ENCODE assay signal across 31 cellular contexts in the genomic region with DNA sequence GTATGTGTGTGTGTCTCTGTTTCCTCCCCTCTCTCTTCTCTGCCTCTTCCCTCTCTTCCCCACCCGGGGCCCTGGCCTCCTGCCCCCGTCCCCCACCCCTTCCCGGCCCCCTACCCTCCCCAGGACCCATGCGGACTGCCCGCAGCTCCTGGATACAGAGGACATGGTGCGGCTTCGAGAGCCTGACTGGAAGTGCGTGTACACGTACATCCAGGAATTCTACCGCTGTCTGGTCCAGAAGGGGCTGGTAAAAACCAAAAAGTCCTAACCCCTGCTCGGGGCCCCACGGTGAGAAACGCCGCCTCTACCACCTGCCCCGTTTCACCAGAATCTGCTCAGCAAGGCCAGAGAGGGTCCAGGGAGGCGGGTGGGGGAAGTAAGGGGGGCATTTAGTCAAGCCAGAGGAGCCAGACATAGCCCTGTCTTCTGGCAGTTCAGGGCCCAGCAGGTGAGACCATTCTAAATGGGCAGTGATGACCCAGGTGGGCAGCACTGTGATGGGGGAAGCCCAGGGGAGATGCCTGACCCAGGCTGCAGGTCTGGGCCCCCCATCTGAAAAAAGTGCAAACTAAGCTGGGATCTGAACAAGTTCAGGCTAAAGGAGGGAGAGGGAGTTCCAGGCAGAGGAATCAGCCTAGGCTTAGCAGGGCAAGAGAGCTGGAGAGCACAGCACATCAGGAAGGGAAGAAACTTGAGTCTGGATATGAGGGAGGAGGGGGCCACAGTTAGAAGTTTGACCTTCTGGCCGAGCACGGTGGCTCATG. TPM values are rescaled to one million over a fixed set of nuclear protein-coding genes. Genes with fewer than 3 reads are reported as not detected.
DNase-seq lines count a peak whose midpoint lies in the region; ATAC-seq and TF ChIP-seq lines count a peak whose summit lies in the region.
"Had no signal": no experiment of that assay in that cellular context is flagged by ENCODE, and none has a peak within 500 bp of the region (broad histone marks: within the 10 kb centered on the region; RNA-seq: fewer than 3 reads in every experiment).

No MANE protein-coding gene starts in this region.

- peaks cover 23% of the 10 kb centered on the region for H3K4me1 Mint-ChIP-seq in WTC11
- H3K4me1 Mint-ChIP-seq in activated CD4-positive, alpha-beta memory T cell treated with anti-CD3 and anti-CD28 coated beads for 36 hours (ENCODE audit: low read depth), result peaks cover 4% of the 10 kb centered on the region

- H3K27me3 ChIP-seq in gastroesophageal sphincter (no peaks in the 10 kb centered on the region), skeletal muscle tissue (ENCODE audit: control insufficient read depth in 3 of 3, insufficient read depth in 3 of 3, low read length in 3 of 3) (no peaks in the 10 kb centered on the region)
- H3K27me3 ChIP-seq: BLaER1, Peyer's patch, SJSA1 had no signal

- peaks cover 25% of the 10 kb centered on the region for H3K27me3 Mint-ChIP-seq in WTC11 (ENCODE audit: low read depth)
- no peaks in the 10 kb centered on the region for H3K27me3 Mint-ChIP-seq in activated CD4-positive, alpha-beta memory T cell treated with anti-CD3 and anti-CD28 coated beads for 36 hours
- H3K27me3 Mint-ChIP-seq: activated naive CD4-positive, alpha-beta T cell treated with anti-CD3 and anti-CD28 coated beads, Interleukin-2, amount 50 U/mL, for 24 hours; naive thymus-derived CD8-positive, alpha-beta T cell; T-cell had no signal

- TF ChIP-seq CTCF in 22Rv1 (IDR thresholded peaks at IDR 0.05), result no peak
- TF ChIP-seq CTCF in WTC11 (IDR thresholded peaks at IDR 0.05), result no peak
- TF ChIP-seq CTCF in gastroesophageal sphincter (IDR thresholded peaks at IDR 0.05), result no peak

- CTCF ChIA-PET in WTC11 (lab: Charles Lee), result interaction anchor here (9.1 kb wide), 1 partner anchor 12 kb away, joined by 363 read pairs; a partner anchor contains a TSS
- CTCF ChIA-PET in activated CD4-positive, alpha-beta memory T cell treated with anti-CD3 and anti-CD28 coated beads for 36 hours (lab: Charles Lee), result interaction anchor here (5.0 kb wide), 1 partner anchor 16 kb away, joined by 27 read pairs; no protein-coding TSS in a partner anchor

- H3K9ac ChIP-seq in skeletal muscle tissue (ENCODE audit: low read depth in 1 of 3, low read length in 3 of 3), result no peak overlapping the region
- H3K9ac ChIP-seq: BLaER1 had no signal

- no peak for ATAC-seq in WTC11
- ATAC-seq in gastroesophageal sphincter, result no peak
- ATAC-seq in GM19023 (IDR thresholded peaks at IDR 0.05; ENCODE audit: unreplicated experiment), result no peak
- ATAC-seq in GM18502 (IDR thresholded peaks at IDR 0.05; ENCODE audit: poor library complexity, unreplicated experiment), result no peak
- ATAC-seq: HepG2; naive thymus-derived CD8-positive, alpha-beta T cell; T-cell had no signal

- intact Hi-C loops in activated CD4-positive, alpha-beta memory T cell treated with anti-CD3 and anti-CD28 coated beads for 36 hours (cut with micrococcal nuclease), result no loop called here

- H3K4me3 ChIP-seq in gastroesophageal sphincter, result no peak overlapping the region
- no peak overlapping the region for H3K4me3 ChIP-seq in skeletal muscle tissue (ENCODE audit: low read length in 3 of 3)
- H3K4me3 ChIP-seq: BLaER1, HAP-1, Peyer's patch, SJSA1 had no signal

- no peak overlapping the region for H3K4me3 Mint-ChIP-seq in WTC11
- no peak overlapping the region for H3K4me3 Mint-ChIP-seq in activated CD4-positive, alpha-beta memory T cell treated with anti-CD3 and anti-CD28 coated beads for 36 hours
- H3K4me3 Mint-ChIP-seq: activated naive CD4-positive, alpha-beta T cell treated with anti-CD3 and anti-CD28 coated beads, Interleukin-2, amount 50 U/mL, for 24 hours; immature natural killer cell; naive thymus-derived CD8-positive, alpha-beta T cell; T-cell had no signal

- no peak for DNase-seq in WTC11 (ENCODE audit: low spot score)
- no peak for DNase-seq in activated CD4-positive, alpha-beta memory T cell treated with anti-CD3 and anti-CD28 coated beads for 36 hours
- DNase-seq in GDM1 (lab: John Stamatoyannopoulos, UW), result no peak
- DNase-seq: ACHN; activated CD4-positive, alpha-beta T cell treated with anti-CD3 and anti-CD28 coated beads for 4 hours; activated T-cell treated with anti-CD3 and anti-CD28 coated beads, Interleukin-2, amount 50 U/mL, for 48 hours; aorta; Caco-2; DMS79 treated with DMSO at 0.1 percent for 48 hours; foreskin fibroblast; immature natural killer cell; NCI-H1048; NCI-H1930; NCI-H69; occipital lobe; stimulated activated CD8-positive, alpha-beta memory T cell treated with anti-CD3 and anti-CD28 coated beads, Interleukin-4, amount 100 ng/mL, for 48 hours; T-cell had no signal

- TF ChIP-seq EP300 in gastroesophageal sphincter (IDR thresholded peaks at IDR 0.05), result no peak

- peaks cover 0 to 85% of the 10 kb centered on the region in 2 donors for H3K36me3 ChIP-seq in gastroesophageal sphincter
- H3K36me3 ChIP-seq in skeletal muscle tissue (ENCODE audit: control insufficient read depth in 3 of 3, insufficient read depth in 3 of 3, low read length in 3 of 3), result peaks cover 59 to 69% (median 67%) of the 10 kb centered on the region in 3 donors
- H3K36me3 ChIP-seq: HAP-1 had no signal

- no peaks in the 10 kb centered on the region; the same call in 1 of the 2 replicates for H3K36me3 Mint-ChIP-seq in WTC11
- no peaks in the 10 kb centered on the region for H3K36me3 Mint-ChIP-seq in activated CD4-positive, alpha-beta memory T cell treated with anti-CD3 and anti-CD28 coated beads for 36 hours
- H3K36me3 Mint-ChIP-seq: activated naive CD4-positive, alpha-beta T cell treated with anti-CD3 and anti-CD28 coated beads, Interleukin-2, amount 50 U/mL, for 24 hours; immature natural killer cell; T-cell had no signal

- 0 out of 2 replicates have a peak overlapping the region, but pooled peaks have one; percentile 41 for H3K27ac Mint-ChIP-seq in WTC11
- no peak overlapping the region for H3K27ac Mint-ChIP-seq in activated CD4-positive, alpha-beta memory T cell treated with anti-CD3 and anti-CD28 coated beads for 36 hours
- H3K27ac Mint-ChIP-seq: activated naive CD4-positive, alpha-beta T cell treated with anti-CD3 and anti-CD28 coated beads, Interleukin-2, amount 50 U/mL, for 24 hours; immature natural killer cell; T-cell had no signal

- H3K9me3 ChIP-seq in gastroesophageal sphincter, result no peaks in the 10 kb centered on the region
- H3K9me3 ChIP-seq in skeletal muscle tissue (ENCODE audit: control insufficient read depth in 3 of 3, low read length in 3 of 3), result no peaks in the 10 kb centered on the region
- H3K9me3 ChIP-seq: BLaER1, Caco-2, HAP-1, Peyer's patch, SJSA1 had no signal

- WGBS in gastroesophageal sphincter (ENCODE audit: low coverage in 1 of 2), 2 donors, result 46 to 82% methylated on average over 2 of the region's 18 CpGs

- no peak for TF ChIP-seq POLR2A in gastroesophageal sphincter (IDR thresholded peaks at IDR 0.05)

- H3K9me3 Mint-ChIP-seq in WTC11, result no peaks in the 10 kb centered on the region
- no peaks in the 10 kb centered on the region for H3K9me3 Mint-ChIP-seq in activated CD4-positive, alpha-beta memory T cell treated with anti-CD3 and anti-CD28 coated beads for 36 hours
- H3K9me3 Mint-ChIP-seq: activated naive CD4-positive, alpha-beta T cell treated with anti-CD3 and anti-CD28 coated beads, Interleukin-2, amount 50 U/mL, for 24 hours; immature natural killer cell; naive thymus-derived CD8-positive, alpha-beta T cell; T-cell had no signal

- POLR2A ChIA-PET in WTC11 (lab: Charles Lee), result no interaction called here
- POLR2A ChIA-PET in activated CD4-positive, alpha-beta memory T cell treated with anti-CD3 and anti-CD28 coated beads for 36 hours (lab: Charles Lee), result no interaction called here

- peaks cover 15 to 100% (median 71%) of the 10 kb centered on the region in 3 donors for H3K4me1 ChIP-seq in gastroesophageal sphincter
- peaks cover 23 to 80% (median 57%) of the 10 kb centered on the region in 3 donors for H3K4me1 ChIP-seq in skeletal muscle tissue (ENCODE audit: control insufficient read depth in 3 of 3, insufficient read depth in 3 of 3, low read length in 3 of 3)
- H3K4me1 ChIP-seq: Caco-2, HAP-1 had no signal

- peak overlapping the region; percentile 54 for H3K27ac ChIP-seq in 22Rv1
- H3K27ac ChIP-seq in gastroesophageal sphincter, result peak overlapping the region; percentile 89 to 100 (median 98)
- H3K27ac ChIP-seq in skeletal muscle tissue (ENCODE audit: low read depth, low read length), result peak overlapping the region; percentile 85
- H3K27ac ChIP-seq: BLaER1 had no signal

TF ChIP-seq in WTC11, 78 proteins besides CTCF, POLR2A, EP300 and RAD21 (continues in another document):
- TF ChIP-seq CREB1 (CRISPR knock-in tag; IDR thresholded peaks at IDR 0.05) (no peak), PRRX2 (CRISPR knock-in tag; IDR thresholded peaks at IDR 0.05) (no peak), ZNF416 (CRISPR knock-in tag; IDR thresholded peaks at IDR 0.05) (no peak), ZNF317 (CRISPR knock-in tag; IDR thresholded peaks at IDR 0.05; ENCODE audit: borderline replicate concordance, low read depth) (no peak), NFE2L1 (CRISPR knock-in tag; IDR thresholded peaks at IDR 0.05) (no peak)

RNA-seq across cellular contexts. Expression of a gene that starts 6.4 kb away (rescaled TPM):
- total RNA-seq in WTC11 (2021) (16.3 to 24.6 TPM (median 22.6 TPM) in 3 replicates), gastroesophageal sphincter (1,000 to 10,000 TPM in 3 of 4 donors, 100 to 1,000 TPM in 1; 941 to 2,300 (median 1,432) TPM), skeletal muscle tissue (16.2 TPM)
- 10 to 100 TPM; 14.1 to 14.3 TPM for total RNA-seq in activated CD4-positive, alpha-beta memory T cell treated with anti-CD3 and anti-CD28 coated beads for 36 hours

RNA-seq across cellular contexts. Expression of a gene that starts 19.8 kb away (rescaled TPM):
- total RNA-seq in WTC11 (2021) (28.1 to 34.5 TPM (median 32.8 TPM) in 3 replicates), gastroesophageal sphincter (1,000 to 10,000 TPM in 2 of 4 donors, 100 to 1,000 TPM in 2; 900 to 1,687 (median 1,274) TPM), skeletal muscle tissue (57.9 TPM)
- total RNA-seq in activated CD4-positive, alpha-beta memory T cell treated with anti-CD3 and anti-CD28 coated beads for 36 hours, result 10 to 100 TPM; 55.1 to 57.4 TPM

RNA-seq across cellular contexts. Expression of a gene that starts 21.8 kb away (rescaled TPM):
- total RNA-seq in WTC11 (2021) (6.2 to 9.0 TPM (median 7.7 TPM) in 3 replicates), gastroesophageal sphincter (1 to 10 TPM in 3 of 4 donors, under 1 TPM in 1; 0.54 to 5.3 (median 2.1) TPM), skeletal muscle tissue (not detected)
- total RNA-seq in activated CD4-positive, alpha-beta memory T cell treated with anti-CD3 and anti-CD28 coated beads for 36 hours, result under 1 TPM in 1 of 2 experiments, not detected in 1; 0.14 TPM

RNA-seq across cellular contexts. Expression of a gene that starts 39.4 kb away (rescaled TPM):
- 14.7 to 18.3 TPM (median 15.1 TPM) in 3 replicates for total RNA-seq in WTC11 (2021)
- total RNA-seq in gastroesophageal sphincter, result under 1 TPM in 3 of 4 donors, not detected in 1; 0.12 to 0.47 (median 0.22) TPM
- not detected for total RNA-seq in skeletal muscle tissue
- not detected for total RNA-seq in activated CD4-positive, alpha-beta memory T cell treated with anti-CD3 and anti-CD28 coated beads for 36 hours
- total RNA-seq: aorta; Caco-2; LHCN-M2; naive thymus-derived CD8-positive, alpha-beta T cell; occipital lobe; Peyer's patch; SJSA1; T-cell; urinary bladder had no signal

RNA-seq across cellular contexts. Expression of a gene that starts 59.0 kb away (rescaled TPM):
- total RNA-seq in WTC11 (2021) (18.0 to 19.8 TPM (median 18.0 TPM) in 3 replicates), gastroesophageal sphincter (10 to 100 TPM; 47.9 to 66.9 (median 62.5) TPM), skeletal muscle tissue (17.2 TPM)
- 10 to 100 TPM; 17.9 to 21.6 TPM for total RNA-seq in activated CD4-positive, alpha-beta memory T cell treated with anti-CD3 and anti-CD28 coated beads for 36 hours

Comparison
In these comparisons a context has a peak if more than half of its experiments do, and no peak if none do; other contexts are left out.
1. RNA of a gene that starts 6.4 kb away (total RNA-seq): 941 to 2,300 TPM in gastroesophageal sphincter; 16.3 to 24.6 TPM in WTC11, 16.2 TPM in skeletal muscle tissue (single experiment) and 14.1 to 14.3 TPM in activated CD4-positive, alpha-beta memory T cell treated with anti-CD3 and anti-CD28 coated beads for 36 hours; every median in the first group is over 10 times any median in the second.
2. RNA of a gene that starts 19.8 kb away (total RNA-seq): 900 to 1,687 TPM in gastroesophageal sphincter; 57.9 TPM in skeletal muscle tissue (single experiment), 55.1 to 57.4 TPM in activated CD4-positive, alpha-beta memory T cell treated with anti-CD3 and anti-CD28 coated beads for 36 hours and 28.1 to 34.5 TPM in WTC11; every median in the first group is over 10 times any median in the second.
3. Peak in every context shown above with its lines, with median percentiles within 50 percentile points of each other: H3K27ac ChIP-seq.